Comparison of ENCODE assay signal across 32 cellular contexts in genomic region chr2:166138667-166139066, GRCh38. TPM values are rescaled to one million over a fixed set of nuclear protein-coding genes. Genes with fewer than 3 reads are reported as not detected.
"Had no signal": no experiment of that assay in that cellular context is flagged by ENCODE, and none has a peak within 500 bp of the region (broad histone marks: within the 10 kb centered on the region; RNA-seq: fewer than 3 reads in every experiment).

No MANE protein-coding gene starts in this region.

- H3K27me3 ChIP-seq: colonic mucosa, gastrocnemius medialis, gastroesophageal sphincter had no signal

- H3K4me3 ChIP-seq: colonic mucosa, coronary artery, dorsolateral prefrontal cortex, esophagus muscularis mucosa, esophagus squamous epithelium, gastrocnemius medialis, gastroesophageal sphincter, heart left ventricle, heart right ventricle had no signal

- ATAC-seq: effector memory CD8-positive, alpha-beta T cell; esophagus mucosa; foreskin keratinocyte; gastrocnemius medialis; gastroesophageal sphincter; heart left ventricle; heart right ventricle had no signal

- H3K27ac ChIP-seq: colonic mucosa, coronary artery, dorsolateral prefrontal cortex, epithelial cell of prostate, esophagus muscularis mucosa, esophagus squamous epithelium, foreskin keratinocyte, gastrocnemius medialis, gastroesophageal sphincter, heart left ventricle, heart right ventricle had no signal

- DNase-seq: colonic mucosa; cortex of kidney; dermis blood vessel endothelial cell; dorsolateral prefrontal cortex; effector CD4-positive, alpha-beta T cell; effector CD8-positive, alpha-beta T cell; effector memory CD4-positive, alpha-beta T cell; effector memory CD8-positive, alpha-beta T cell; endodermal cell; erythroblast; esophagus squamous epithelium; foreskin fibroblast; foreskin keratinocyte; foreskin melanocyte; gastrocnemius medialis; glutamatergic neuron; head of caudate nucleus; heart left ventricle; heart right ventricle had no signal

- H3K36me3 ChIP-seq: colonic mucosa, esophagus muscularis mucosa, esophagus squamous epithelium, gastrocnemius medialis, gastroesophageal sphincter, heart left ventricle, heart right ventricle had no signal

- FAIRE-seq: colon, endometrium, endothelial cell of umbilical vein, frontal cortex had no signal

- H3K4me1 ChIP-seq: colonic mucosa, esophagus muscularis mucosa, esophagus squamous epithelium, foreskin keratinocyte, gastrocnemius medialis, gastroesophageal sphincter, heart left ventricle, heart right ventricle had no signal

- H3K9me3 ChIP-seq: colonic mucosa, esophagus muscularis mucosa, esophagus squamous epithelium, gastrocnemius medialis, gastroesophageal sphincter, heart left ventricle, heart right ventricle had no signal

RNA-seq across cellular contexts. Expression of gene SCN1A, which starts 10.8 kb away (rescaled TPM):
- total RNA-seq: dermis blood vessel endothelial cell, endodermal cell, endothelial cell of umbilical vein, epithelial cell of proximal tubule, esophagus mucosa, esophagus squamous epithelium, fibroblast of villous mesenchyme, foreskin keratinocyte, gastrocnemius medialis, glomerular endothelial cell had no signal
- polyA plus RNA-seq: endothelial cell of umbilical vein, esophagus, foreskin keratinocyte had no signal
